In genomic region chr7:121329460-121330052, GRCh38 we compare ENCODE assay signal across 8 cellular contexts. TPM values are rescaled to one million over a fixed set of nuclear protein-coding genes. Genes with fewer than 3 reads are reported as not detected.
DNase-seq lines count a peak whose midpoint lies in the region; ATAC-seq and TF ChIP-seq lines count a peak whose summit lies in the region.

No MANE protein-coding gene starts in this region.

- peaks cover 29% of the 10 kb centered on the region for H3K27me3 ChIP-seq in thyroid gland

- H3K4me3 ChIP-seq in lower leg skin (ENCODE audit: low read depth, poor library complexity, severe bottlenecking): peak overlapping the region; percentile 10
- peak overlapping the region in 1 of 3 donors; percentile 8 for H3K4me3 ChIP-seq in thyroid gland (replicated peaks in 1 of 3)

- peaks cover 30% of the 10 kb centered on the region for H3K4me1 Mint-ChIP-seq in brain

- H3K9me3 ChIP-seq in thyroid gland: no peaks in the 10 kb centered on the region

- ATAC-seq in GM21786 (IDR thresholded peaks at IDR 0.05; ENCODE audit: unreplicated experiment): peak; percentile 56

- H3K36me3 ChIP-seq in thyroid gland: no peaks in the 10 kb centered on the region

- 1 to 2% methylated on average over 24 to 30 of the region's 34 CpGs for WGBS in lower leg skin, 2 donors
- 3 to 5% methylated on average over 21 to 34 of the region's 34 CpGs for WGBS in thyroid gland, 2 donors

- DNase-seq in DMS79 treated with DMSO at 0.1 percent for 48 hours (lab: John Stamatoyannopoulos, UW) (peak; percentile 42), DMS79 (lab: John Stamatoyannopoulos, UW) (no peak), NCI-H2171 treated with DMSO at 0.1 percent for 48 hours (lab: John Stamatoyannopoulos, UW) (peak; percentile 66), lower leg skin (ENCODE audit: low spot score in 2 of 2) (peak; percentile 26 to 84), thyroid gland (peak; percentile 28 to 40), foreskin melanocyte (no peak)

- H3K36me3 Mint-ChIP-seq in brain: no peaks in the 10 kb centered on the region

- H3K9me3 Mint-ChIP-seq in brain: peaks cover 0 to 8% (median 2%) of the 10 kb centered on the region in 5 experiments

- peak overlapping the region; percentile 87 to 90 (median 89) for H3K4me3 Mint-ChIP-seq in brain

- no peak overlapping the region for H3K27ac Mint-ChIP-seq in brain

- intact Hi-C loops in lower leg skin (cut with DNase I; ENCODE audit: low total_unique reads): loop anchor here (10.0 kb wide), 1 partner anchor 195 kb away; no protein-coding TSS in a partner anchor
- intact Hi-C loops in thyroid gland (cut with DNase I): no loop called here

- TF ChIP-seq CTCF in brain (conservative IDR thresholded peaks at IDR 0.05) (peak in 1 of 2 experiments; percentile 11), lower leg skin (IDR thresholded peaks at IDR 0.05) (no peak), thyroid gland (IDR thresholded peaks at IDR 0.05) (no peak)

- H3K27ac ChIP-seq in thyroid gland: no peak overlapping the region

- peaks cover 15 to 16% of the 10 kb centered on the region in 2 donors for H3K4me1 ChIP-seq in thyroid gland

- peaks cover 56% of the 10 kb centered on the region for H3K27me3 Mint-ChIP-seq in brain

- no peak for TF ChIP-seq POLR2A in lower leg skin (IDR thresholded peaks at IDR 0.05)
- TF ChIP-seq POLR2A in thyroid gland (IDR thresholded peaks at IDR 0.05): no peak

RNA-seq across cellular contexts. Expression of gene WNT16, which starts 0.8 kb away (rescaled TPM):
- 0.25 TPM for polyA plus RNA-seq in brain (ENCODE audit: insufficient read depth, low read depth, low replicate concordance)
- total RNA-seq in lower leg skin (10 to 100 TPM; 12.7 to 23.9 (median 16.2) TPM), thyroid gland (not detected)

Comparison
In these comparisons a context has a peak if more than half of its experiments do, and no peak if none do; other contexts are left out.
1. DNase-seq: peak in DMS79 treated with DMSO at 0.1 percent for 48 hours (single experiment), NCI-H2171 treated with DMSO at 0.1 percent for 48 hours (single experiment), lower leg skin (2 of 2) and thyroid gland (2 of 2); none in DMS79 (single experiment) and foreskin melanocyte (single experiment).
2. RNA of gene WNT16, which starts 0.8 kb away (total RNA-seq): 12.7 to 23.9 TPM in lower leg skin; not detected in thyroid gland; every median in the first group is over 10 times any median in the second.